In the genomic region with DNA sequence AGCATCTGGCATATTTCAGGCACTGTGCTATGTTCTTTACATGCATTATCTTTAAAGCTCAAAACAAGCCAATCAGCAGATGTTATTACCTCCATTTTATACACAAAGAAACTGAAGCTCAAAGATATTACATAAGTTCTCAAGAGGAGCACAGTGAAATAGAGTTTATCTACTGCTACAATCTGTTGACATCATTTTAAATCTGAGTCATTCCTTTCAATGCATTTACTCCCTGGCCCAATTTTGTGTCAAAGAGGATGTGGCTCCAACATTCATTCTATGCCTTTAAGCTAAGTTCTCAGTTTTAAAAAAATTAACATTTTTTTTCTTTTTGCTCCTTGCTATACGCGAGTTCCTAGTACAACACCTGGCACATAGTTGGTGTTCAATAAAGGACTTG, we compare ENCODE assay signal across 21 cellular contexts.
A peak's percentile ranks its signal among the peaks of the same experiment; 100 is the strongest.
DNase-seq lines count a peak whose midpoint lies in the region; ATAC-seq, FAIRE-seq and TF ChIP-seq lines count a peak whose summit lies in the region.
"Had no signal": no experiment of that assay in that cellular context is flagged by ENCODE, and none has a peak within 500 bp of the region (broad histone marks: within the 10 kb centered on the region; RNA-seq: fewer than 3 reads in every experiment).

No MANE protein-coding gene starts in this region.

- CTCF ChIA-PET in PC-3 (lab: Charles Lee), result no interaction called here
- CTCF ChIA-PET in GM12878 (lab: Yijun Ruan, JAX), result interaction anchor here (0.8 kb wide), 1 partner anchor 15 kb away, joined by 3 read pairs; no protein-coding TSS in a partner anchor
- CTCF ChIA-PET in Calu3 (lab: Charles Lee), result interaction anchor here (0.5 kb wide), 1 partner anchor 66 kb away, joined by 3 read pairs; no protein-coding TSS in a partner anchor

- no peaks in the 10 kb centered on the region for H3F3A ChIP-seq in PC-3 (ENCODE audit: low read length, unreplicated experiment)

- 90% methylated on average over 2 of the region's 2 CpGs for WGBS in GM12878 (ENCODE audit: insufficient coverage, insufficient replicate concordance, low lambda C conversion rate, missing lambda C conversion rate)
- WGBS in mesenchymal stem cell, result no CpG with 5 or more reads among the region's 2 CpGs

- H3K9me2 ChIP-seq in PC-3 (replicated peaks; ENCODE audit: low read length), result no peaks in the 10 kb centered on the region

- TF ChIP-seq RAD21 in GM12878 (IDR thresholded peaks at IDR 0.05; ENCODE audit: insufficient read depth, low read depth, low read length), result no peak

- H4K8ac ChIP-seq in mesenchymal stem cell (ENCODE audit: low read length), result no peak overlapping the region

- no peaks in the 10 kb centered on the region for H4K20me1 ChIP-seq in PC-3 (ENCODE audit: low read length)
- no peaks in the 10 kb centered on the region for H4K20me1 ChIP-seq in GM12878 (ENCODE audit: control insufficient read depth, insufficient read depth)

- BruUV-seq in PC-3 (replicated peaks; lab: Mats Ljungman, UMichigan), result no TSS peak
- BruUV-seq in GM12878 (replicated peaks; lab: Mats Ljungman, UMichigan), result no TSS peak
- no TSS peak for BruUV-seq in Calu3 (replicated peaks; lab: Mats Ljungman, UMichigan)

- H3K79me2 ChIP-seq in PC-3 (ENCODE audit: low read length) (no peaks in the 10 kb centered on the region), GM12878 (ENCODE audit: control insufficient read depth, insufficient read depth, low read length) (no peaks in the 10 kb centered on the region)

- no peak for TF ChIP-seq POLR2A in GM12878 (IDR thresholded peaks at IDR 0.05; ENCODE audit: low read depth, low read length)

- no peak overlapping the region for H2BK5ac ChIP-seq in mesenchymal stem cell (ENCODE audit: low read depth, low read length, poor library complexity, severe bottlenecking)

- RAD21 ChIA-PET in GM12878 (lab: Charles Lee; ENCODE audit: unreplicated experiment), result interaction anchor here (1.6 kb wide), 1 partner anchor 25 kb away, joined by 4 read pairs; no protein-coding TSS in a partner anchor

- no peak for TF ChIP-seq CTCF in PC-3 (conservative IDR thresholded peaks at IDR 0.05; ENCODE audit: low read depth, low read length)
- TF ChIP-seq CTCF in GM12878 (IDR thresholded peaks at IDR 0.05 in 2 of 3, conservative IDR thresholded peaks at IDR 0.05 in 1 of 3; ENCODE audit: control insufficient read depth in 2 of 3, extremely low read depth in 1 of 3, insufficient read depth in 1 of 3, low read depth in 3 of 3, low read length in 3 of 3), result no peak
- no peak for TF ChIP-seq CTCF in Calu3 (IDR thresholded peaks at IDR 0.05; ENCODE audit: unreplicated experiment)
- no peak for TF ChIP-seq CTCF in lower lobe of right lung (IDR thresholded peaks at IDR 0.05)

- H3K36me3 Mint-ChIP-seq in Calu3 (ENCODE audit: insufficient read depth, unreplicated experiment), result no peaks in the 10 kb centered on the region
- H3K36me3 Mint-ChIP-seq: CD8-positive, alpha-beta memory T cell had no signal

- H2BK120ac ChIP-seq in mesenchymal stem cell (ENCODE audit: low read depth, low read length), result no peak overlapping the region

- H3K27ac Mint-ChIP-seq in Calu3 (ENCODE audit: unreplicated experiment), result no peak overlapping the region
- H3K27ac Mint-ChIP-seq: CD8-positive, alpha-beta memory T cell had no signal

- no peak overlapping the region for H2BK12ac ChIP-seq in mesenchymal stem cell (ENCODE audit: low read length in 2 of 2)

- peaks cover 10% of the 10 kb centered on the region for H3K4me1 ChIP-seq in PC-3 (ENCODE audit: insufficient read depth, low read length)
- no peaks in the 10 kb centered on the region for H3K4me1 ChIP-seq in GM12878 (ENCODE audit: control insufficient read depth, insufficient read depth, low read length)
- no peaks in the 10 kb centered on the region for H3K4me1 ChIP-seq in mesenchymal stem cell (ENCODE audit: control insufficient read depth, insufficient read depth, low read depth, low read length)
- no peaks in the 10 kb centered on the region for H3K4me1 ChIP-seq in lower lobe of right lung

- no peak overlapping the region for H4K91ac ChIP-seq in mesenchymal stem cell (ENCODE audit: low read length)

- H3K79me1 ChIP-seq in mesenchymal stem cell (replicated peaks; ENCODE audit: low read length, poor library complexity, severe bottlenecking), result no peaks in the 10 kb centered on the region

- H3K4me1 Mint-ChIP-seq in Calu3 (ENCODE audit: low read depth, unreplicated experiment), result no peaks in the 10 kb centered on the region
- H3K4me1 Mint-ChIP-seq: CD8-positive, alpha-beta memory T cell had no signal

- in situ Hi-C loops in GM12878 (cut with MboI), result no loop called here

- intact Hi-C loops in PC-3 (cut with micrococcal nuclease), result no loop called here
- intact Hi-C loops in GM12878 (cut with micrococcal nuclease; ENCODE audit: unreplicated experiment), result no loop called here
- intact Hi-C loops in Calu3 (cut with micrococcal nuclease; ENCODE audit: unreplicated experiment), result no loop called here
- intact Hi-C loops in lower lobe of right lung (cut with DNase I), result no loop called here

- no peak overlapping the region for H3K14ac ChIP-seq in mesenchymal stem cell (ENCODE audit: low read length in 2 of 2)

- SMC1A ChIA-PET in GM12878 (lab: Charles Lee; ENCODE audit: uncharacterized antibody, unreplicated experiment), result interaction anchor here (0.9 to 1.9 kb wide), 5 partner anchors 16 to 164 kb away, joined by 3 to 5 read pairs (median 3); no protein-coding TSS in a partner anchor

- no peaks in the 10 kb centered on the region for H3K27me3 Mint-ChIP-seq in Calu3 (ENCODE audit: unreplicated experiment)
- H3K27me3 Mint-ChIP-seq: CD8-positive, alpha-beta memory T cell had no signal

- no peak for TF ChIP-seq EP300 in GM12878 (IDR thresholded peaks at IDR 0.05; ENCODE audit: borderline replicate concordance in 1 of 2, control insufficient read depth in 1 of 2, low read depth in 2 of 2, low read length in 2 of 2)

- H3K9me3 ChIP-seq in PC-3 (ENCODE audit: low read length) (no peaks in the 10 kb centered on the region), GM12878 (replicated peaks; ENCODE audit: control insufficient read depth, insufficient read depth, low read length) (no peaks in the 10 kb centered on the region), mesenchymal stem cell (ENCODE audit: control insufficient read depth, low read length) (peaks cover 7% of the 10 kb centered on the region), lower lobe of right lung (peaks cover 4% of the 10 kb centered on the region)

- DNase-seq in H4 (ENCODE audit: low spot score), result peak; percentile 7
- DNase-seq in PC-3, result peak; percentile 68
- DNase-seq in GM12878 (ENCODE audit: low read depth, low spot score), result no peak
- DNase-seq in mesenchymal stem cell, result peak; percentile 10
- no peak for DNase-seq in frontal cortex (ENCODE audit: low spot score in 2 of 2)
- no peak for DNase-seq in Calu3
- DNase-seq in lower lobe of right lung, result no peak
- DNase-seq: ACHN; C1 segment of cervical spinal cord; CD8-positive, alpha-beta memory T cell; DMS79 treated with DMSO at 0.1 percent for 48 hours; GF-D8; GM23248; MV-4-11; NCI-H1694 treated with DMSO at 0.1 percent for 48 hours; NCI-H510A treated with DMSO at 0.1 percent for 48 hours; SHP77 treated with DMSO at 0.1 percent for 48 hours; T-helper 1 cell had no signal

- H3K9ac ChIP-seq in PC-3 (ENCODE audit: low read length) (no peak overlapping the region), GM12878 (ENCODE audit: control insufficient read depth, insufficient read depth, low read length) (no peak overlapping the region), mesenchymal stem cell (ENCODE audit: low read length) (no peak overlapping the region)
- H3K9ac ChIP-seq: GM23248 had no signal

- H2AFZ ChIP-seq in PC-3 (ENCODE audit: low read length), result no peak overlapping the region
- no peak overlapping the region for H2AFZ ChIP-seq in GM12878 (ENCODE audit: control insufficient read depth, low read depth, low read length)
- no peak overlapping the region for H2AFZ ChIP-seq in mesenchymal stem cell (ENCODE audit: low read depth, low read length)
- H2AFZ ChIP-seq: GM23248 had no signal

- H3K18ac ChIP-seq in mesenchymal stem cell (ENCODE audit: low read depth in 1 of 2, low read length in 2 of 2), result no peak overlapping the region

- no peak overlapping the region for H2AK5ac ChIP-seq in mesenchymal stem cell (ENCODE audit: low read length, severe bottlenecking)

- H3K4me2 ChIP-seq in PC-3 (ENCODE audit: low read length) (peak overlapping the region; percentile 19; the same call in 1 of the 2 replicates), GM12878 (ENCODE audit: control insufficient read depth, insufficient read depth) (no peak overlapping the region), mesenchymal stem cell (ENCODE audit: low read length, poor library complexity, severe bottlenecking) (no peak overlapping the region)

- H2BK15ac ChIP-seq in mesenchymal stem cell (ENCODE audit: low read depth, poor library complexity, severe bottlenecking), result no peak overlapping the region

- H3K4me3 Mint-ChIP-seq in Calu3 (ENCODE audit: low read depth, unreplicated experiment), result no peak overlapping the region
- H3K4me3 Mint-ChIP-seq: CD8-positive, alpha-beta memory T cell had no signal

- ATAC-seq in PC-3 (no peak; the same call in 1 of the 2 replicates), GM12878 (peak; percentile 70), lower lobe of right lung (no peak)
- ATAC-seq: HCT116, K562 had no signal

- peak overlapping the region; percentile 27 for H3K27ac ChIP-seq in PC-3 (ENCODE audit: low read length)
- no peak overlapping the region for H3K27ac ChIP-seq in GM12878 (ENCODE audit: control insufficient read depth, insufficient read depth)
- no peak overlapping the region for H3K27ac ChIP-seq in mesenchymal stem cell (ENCODE audit: low read length, poor library complexity, severe bottlenecking)
- no peak overlapping the region for H3K27ac ChIP-seq in lower lobe of right lung
- H3K27ac ChIP-seq: GM23248 had no signal

- POLR2A ChIA-PET in PC-3 (lab: Charles Lee; ENCODE audit: unreplicated experiment) (no interaction called here), GM12878 (lab: Charles Lee) (interaction anchor here (0.6 kb wide), 1 partner anchor 58 kb away, joined by 3 read pairs; no protein-coding TSS in a partner anchor)

- H3K4me3 ChIP-seq in PC-3 (ENCODE audit: low read length) (no peak overlapping the region), GM12878 (no peak overlapping the region), mesenchymal stem cell (ENCODE audit: insufficient read depth in 1 of 2, low read depth in 1 of 2, low read length in 2 of 2) (no peak overlapping the region), lower lobe of right lung (no peak overlapping the region)
- H3K4me3 ChIP-seq: GM23248, K562 had no signal

- peaks cover 2% of the 10 kb centered on the region for H3K9me3 Mint-ChIP-seq in Calu3 (ENCODE audit: low read depth, unreplicated experiment)

- H3K23ac ChIP-seq in mesenchymal stem cell (ENCODE audit: low read length in 2 of 2), result no peak overlapping the region

- FAIRE-seq in GM12878 (lab: Jason Lieb, UNC) (no peak), frontal cortex (lab: Jason Lieb, UNC) (no peak)
- FAIRE-seq: K562, RCC 7860 had no signal

- H3K27me3 ChIP-seq in PC-3 (ENCODE audit: low read length), result no peaks in the 10 kb centered on the region
- H3K27me3 ChIP-seq in GM12878 (replicated peaks in 1 of 2; ENCODE audit: control insufficient read depth in 2 of 2, insufficient read depth in 2 of 2, low read length in 1 of 2), result no peaks in the 10 kb centered on the region
- H3K27me3 ChIP-seq in mesenchymal stem cell (ENCODE audit: control insufficient read depth in 1 of 2, insufficient read depth in 1 of 2, low read length in 2 of 2), result no peaks in the 10 kb centered on the region
- no peaks in the 10 kb centered on the region for H3K27me3 ChIP-seq in lower lobe of right lung (ENCODE audit: low read depth)

- H3K4ac ChIP-seq in mesenchymal stem cell (ENCODE audit: low read depth in 1 of 2, low read length in 2 of 2), result no peak overlapping the region

- no peaks in the 10 kb centered on the region for H3K36me3 ChIP-seq in PC-3 (ENCODE audit: low read depth, low read length)
- no peaks in the 10 kb centered on the region for H3K36me3 ChIP-seq in GM12878 (ENCODE audit: control insufficient read depth in 2 of 2, insufficient read depth in 2 of 2, low read length in 1 of 2)
- H3K36me3 ChIP-seq in mesenchymal stem cell (ENCODE audit: control insufficient read depth in 1 of 2, insufficient read depth in 2 of 2, low read depth in 1 of 2, low read length in 2 of 2), result no peaks in the 10 kb centered on the region
- no peaks in the 10 kb centered on the region for H3K36me3 ChIP-seq in lower lobe of right lung

Comparison
In these comparisons a context has a peak if more than half of its experiments do, and no peak if none do; other contexts are left out.
1. DNase-seq: peak in H4 (single experiment), PC-3 (single experiment) and mesenchymal stem cell (single experiment); none in GM12878 (single experiment), frontal cortex (0 of 2), Calu3 (single experiment) and lower lobe of right lung (single experiment).